10 cellular contexts compared by ENCODE assay signal in the genomic region with DNA sequence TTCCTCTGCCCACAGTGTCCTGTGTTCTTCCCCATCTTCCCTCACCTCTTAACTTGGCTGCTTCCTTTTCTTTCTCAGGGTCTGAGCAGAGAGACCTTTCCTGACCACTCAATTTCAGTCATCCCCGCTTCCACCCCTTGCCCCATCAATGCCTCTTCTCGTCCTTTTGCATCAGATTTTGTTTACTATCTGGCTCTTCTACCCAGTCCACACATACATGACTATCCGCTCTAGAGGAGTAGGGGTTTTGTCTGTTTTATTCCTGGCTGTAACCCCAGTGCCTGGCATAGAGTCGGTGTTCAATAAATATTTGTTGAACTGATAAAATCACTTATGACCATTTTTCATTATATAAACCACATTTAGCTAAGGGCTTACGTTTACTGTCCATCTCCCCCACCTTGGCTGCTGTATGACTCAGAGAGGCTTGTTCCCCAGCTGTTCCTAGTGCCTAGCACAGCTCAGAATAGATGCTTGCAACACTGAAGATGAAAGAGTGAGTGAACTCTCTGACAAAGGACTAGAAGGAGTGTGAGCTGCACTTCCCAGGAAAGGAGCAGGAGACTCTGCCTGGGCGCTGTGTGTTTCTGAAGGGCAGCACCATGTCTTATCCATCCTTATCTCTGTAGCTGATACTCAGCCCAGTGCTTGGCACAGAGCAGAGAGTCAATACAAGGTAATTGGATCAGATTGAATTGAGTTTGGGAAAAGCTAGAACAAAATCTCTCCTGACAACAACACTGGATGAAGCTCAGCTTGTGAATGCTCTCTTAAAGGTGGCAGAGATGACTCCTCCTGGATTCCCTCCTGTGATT. TPM values are rescaled to one million over a fixed set of nuclear protein-coding genes. Genes with fewer than 3 reads are reported as not detected.
A peak's percentile ranks its signal among the peaks of the same experiment; 100 is the strongest.
DNase-seq lines count a peak whose midpoint lies in the region; ATAC-seq and TF ChIP-seq lines count a peak whose summit lies in the region.
"Had no signal": no experiment of that assay in that cellular context is flagged by ENCODE, and none has a peak within 500 bp of the region (broad histone marks: within the 10 kb centered on the region; RNA-seq: fewer than 3 reads in every experiment).

No MANE protein-coding gene starts in this region.

- DNase-seq in M059J (ENCODE audit: low read depth), result peak; percentile 49
- peak; percentile 53 to 82 for DNase-seq in T47D (ENCODE audit: low read depth in 1 of 2, low spot score in 1 of 2)
- DNase-seq in mesothelial cell of epicardium (ENCODE audit: low spot score in 2 of 2, unreplicated experiment in 2 of 2), result no peak
- DNase-seq in activated CD8-positive, alpha-beta memory T cell treated with anti-CD3 and anti-CD28 coated beads, Interleukin-2, amount 10 ng/mL, durations not matched to agents 7 days and 5 days, result no peak
- no peak for DNase-seq in activated CD8-positive, alpha-beta memory T cell treated with anti-CD3 and anti-CD28 coated beads for 24 hours
- no peak for DNase-seq in testis
- no peak for DNase-seq in NK-92 treated with Interleukin-12 subunit alpha and Interleukin-12 subunit beta, amount 100 ng/mL, for 24 hours (lab: John Stamatoyannopoulos, UW)
- DNase-seq: activated T-cell treated with anti-CD3 and anti-CD28 coated beads, Interleukin-2, amount 50 U/mL, for 48 hours had no signal

- H3K36me3 Mint-ChIP-seq in mesothelial cell of epicardium, result peaks cover 10% of the 10 kb centered on the region
- H3K36me3 Mint-ChIP-seq in activated CD8-positive, alpha-beta memory T cell treated with anti-CD3 and anti-CD28 coated beads, Interleukin-2, amount 10 ng/mL, durations not matched to agents 7 days and 5 days, result peaks cover 58% of the 10 kb centered on the region

- 0 out of 2 replicates have a peak overlapping the region, but pooled peaks have one; percentile 22 for H3K27ac ChIP-seq in BLaER1
- no peak overlapping the region for H3K27ac ChIP-seq in testis

- CTCF ChIA-PET in activated CD8-positive, alpha-beta memory T cell treated with anti-CD3 and anti-CD28 coated beads, Interleukin-2, amount 10 ng/mL, durations not matched to agents 7 days and 5 days (lab: Charles Lee), result no interaction called here

- H3K27me3 ChIP-seq in BLaER1, result no peaks in the 10 kb centered on the region
- H3K27me3 ChIP-seq in testis, result no peaks in the 10 kb centered on the region

- H4K20me1 ChIP-seq in BLaER1, result peaks cover 98% of the 10 kb centered on the region

- H3K27ac Mint-ChIP-seq in mesothelial cell of epicardium, result peak overlapping the region; percentile 59
- H3K27ac Mint-ChIP-seq in activated CD8-positive, alpha-beta memory T cell treated with anti-CD3 and anti-CD28 coated beads, Interleukin-2, amount 10 ng/mL, durations not matched to agents 7 days and 5 days, result no peak overlapping the region

- peaks cover 99% of the 10 kb centered on the region for H3K36me3 ChIP-seq in BLaER1
- no peaks in the 10 kb centered on the region for H3K36me3 ChIP-seq in testis (ENCODE audit: low read depth, missing control alignments)

- no peak for ATAC-seq in activated CD8-positive, alpha-beta memory T cell treated with anti-CD3 and anti-CD28 coated beads, Interleukin-2, amount 10 ng/mL, durations not matched to agents 7 days and 5 days

- H3K4me1 Mint-ChIP-seq in mesothelial cell of epicardium, result peaks cover 46% of the 10 kb centered on the region
- H3K4me1 Mint-ChIP-seq in activated CD8-positive, alpha-beta memory T cell treated with anti-CD3 and anti-CD28 coated beads, Interleukin-2, amount 10 ng/mL, durations not matched to agents 7 days and 5 days, result peaks cover 4% of the 10 kb centered on the region

- 61 to 75% methylated on average over 6 of the region's 6 CpGs for WGBS in testis, 2 donors

- TF ChIP-seq POLR2A in testis (IDR thresholded peaks at IDR 0.05), result no peak

- no peaks in the 10 kb centered on the region for H3K27me3 Mint-ChIP-seq in mesothelial cell of epicardium (ENCODE audit: low read depth)
- H3K27me3 Mint-ChIP-seq in activated CD8-positive, alpha-beta memory T cell treated with anti-CD3 and anti-CD28 coated beads, Interleukin-2, amount 10 ng/mL, durations not matched to agents 7 days and 5 days, result no peaks in the 10 kb centered on the region

- in situ Hi-C loops in T47D (cut with HindIII; ENCODE audit: low pct_unique_long_range_greater_than_20kb, low sequenced_read_pairs), result no loop called here

- H3K9me3 ChIP-seq in BLaER1 (peaks cover 40% of the 10 kb centered on the region), testis (no peaks in the 10 kb centered on the region)

- H3K4me1 ChIP-seq in BLaER1, result peaks cover 30% of the 10 kb centered on the region
- no peaks in the 10 kb centered on the region for H3K4me1 ChIP-seq in testis

- H3K4me3 ChIP-seq in BLaER1 (no peak overlapping the region), testis (no peak overlapping the region)
- H3K4me3 ChIP-seq: smooth muscle cell had no signal

- H3K9me3 Mint-ChIP-seq in mesothelial cell of epicardium, result no peaks in the 10 kb centered on the region
- H3K9me3 Mint-ChIP-seq in activated CD8-positive, alpha-beta memory T cell treated with anti-CD3 and anti-CD28 coated beads, Interleukin-2, amount 10 ng/mL, durations not matched to agents 7 days and 5 days (ENCODE audit: low read depth), result no peaks in the 10 kb centered on the region

- no peak overlapping the region for H3K4me3 Mint-ChIP-seq in mesothelial cell of epicardium
- no peak overlapping the region for H3K4me3 Mint-ChIP-seq in activated CD8-positive, alpha-beta memory T cell treated with anti-CD3 and anti-CD28 coated beads, Interleukin-2, amount 10 ng/mL, durations not matched to agents 7 days and 5 days

- H3K4me2 ChIP-seq in BLaER1, result no peak overlapping the region
- H3K4me2 ChIP-seq: smooth muscle cell had no signal

- no peak for TF ChIP-seq CTCF in mesothelial cell of epicardium (IDR thresholded peaks at IDR 0.05; ENCODE audit: unreplicated experiment)
- no peak for TF ChIP-seq CTCF in testis (IDR thresholded peaks at IDR 0.05)

- no peak overlapping the region for H3K9ac ChIP-seq in BLaER1

- intact Hi-C loops in testis (cut with DNase I; ENCODE audit: low total_unique reads), result no loop called here

RNA-seq across cellular contexts. Expression of a gene that starts 21.9 kb away (rescaled TPM):
- 31.1 and 43.9 TPM in 2 replicates for total RNA-seq in M059J (2014; rRNA removed; shearing (Covaris generic))
- total RNA-seq in mesothelial cell of epicardium, result 50.9 to 52.5 TPM (median 51.4 TPM) in 3 replicates
- 10 to 100 TPM; 34.8 to 35.9 TPM for total RNA-seq in activated CD8-positive, alpha-beta memory T cell treated with anti-CD3 and anti-CD28 coated beads, Interleukin-2, amount 10 ng/mL, durations not matched to agents 7 days and 5 days
- 10 to 100 TPM; 52.1 to 73.6 TPM for total RNA-seq in testis
- polyA plus RNA-seq in testis (ENCODE audit: insufficient read depth, low read depth, low replicate concordance), result 14.3 TPM

Comparison
In these comparisons a context has a peak if more than half of its experiments do, and no peak if none do; other contexts are left out.
1. DNase-seq: peak in M059J (single experiment) and T47D (2 of 2); none in mesothelial cell of epicardium (0 of 2), activated CD8-positive, alpha-beta memory T cell treated with anti-CD3 and anti-CD28 coated beads, Interleukin-2, amount 10 ng/mL, durations not matched to agents 7 days and 5 days (single experiment), activated CD8-positive, alpha-beta memory T cell treated with anti-CD3 and anti-CD28 coated beads for 24 hours (single experiment), testis (single experiment) and NK-92 treated with Interleukin-12 subunit alpha and Interleukin-12 subunit beta, amount 100 ng/mL, for 24 hours (single experiment).